Comparison of ENCODE assay signal across 24 cellular contexts in genomic region chr18:2424420-2424819, GRCh38.
"Had no signal": no experiment of that assay in that cellular context is flagged by ENCODE, and none has a peak within 500 bp of the region (broad histone marks: within the 10 kb centered on the region; RNA-seq: fewer than 3 reads in every experiment).

No MANE protein-coding gene starts in this region.

- H3K9me3 ChIP-seq: psoas muscle, right lobe of liver, testis, transverse colon had no signal

- H3K9ac ChIP-seq: parathyroid adenoma had no signal

- H3K27ac ChIP-seq: epithelial cell of prostate, esophagus muscularis mucosa, gastroesophageal sphincter, parathyroid adenoma, psoas muscle, right lobe of liver, testis, transverse colon had no signal

- H3K4me3 ChIP-seq: esophagus muscularis mucosa, gastroesophageal sphincter, lung, psoas muscle, right lobe of liver, testis, transverse colon had no signal

- H3K36me3 ChIP-seq: esophagus muscularis mucosa, gastroesophageal sphincter, right lobe of liver, transverse colon had no signal

- ATAC-seq: gastroesophageal sphincter; left cardiac atrium; left ventricle myocardium superior; naive thymus-derived CD4-positive, alpha-beta T cell; psoas muscle; right lobe of liver; stimulated activated naive B cell treated with anti-CD40 and anti-IgM and Interleukin-4, amounts not matched to agents 10 μg/mL and 1 μg/mL and 100 μg/mL, for 72 hours; stimulated activated naive CD8-positive, alpha-beta T cell treated with anti-CD3 and anti-CD28 coated beads, Interleukin-15, amount 100 ng/mL, for 72 hours had no signal

- H3K79me2 ChIP-seq: parathyroid adenoma had no signal

- H2AFZ ChIP-seq: parathyroid adenoma had no signal

- H3K4me1 Mint-ChIP-seq: immature natural killer cell; nephron progenitor cell; stimulated activated naive B cell treated with anti-CD40 and anti-IgM and Interleukin-4, amounts not matched to agents 10 μg/mL and 1 μg/mL and 100 μg/mL, for 72 hours; stimulated activated naive CD8-positive, alpha-beta T cell treated with anti-CD3 and anti-CD28 coated beads, Interleukin-15, amount 100 ng/mL, for 72 hours had no signal

- H3K4me1 ChIP-seq: esophagus muscularis mucosa, gastroesophageal sphincter, parathyroid adenoma, psoas muscle, right lobe of liver, testis, transverse colon had no signal

- H3K27me3 Mint-ChIP-seq: stimulated activated naive CD8-positive, alpha-beta T cell treated with anti-CD3 and anti-CD28 coated beads, Interleukin-15, amount 100 ng/mL, for 72 hours had no signal

- DNase-seq: effector memory CD4-positive, alpha-beta T cell; glutamatergic neuron; immature natural killer cell; kidney; left cardiac atrium; left ventricle myocardium superior; mesendoderm; naive thymus-derived CD4-positive, alpha-beta T cell; nephron progenitor cell; psoas muscle; retina; right lobe of liver; stimulated activated CD4-positive, alpha-beta T cell treated with anti-CD3 and anti-CD28 coated beads, Interleukin-2, amount 100 ng/mL, for 24 hours; stimulated activated CD4-positive, alpha-beta T cell treated with anti-CD3 and anti-CD28 coated beads, Interleukin-4, amount 100 ng/mL, for 4 hours; stimulated activated naive B cell treated with anti-CD40 and anti-IgM and Interleukin-4, amounts not matched to agents 10 μg/mL and 1 μg/mL and 100 μg/mL, for 72 hours; stimulated activated naive CD8-positive, alpha-beta T cell treated with anti-CD3 and anti-CD28 coated beads, Interleukin-15, amount 100 ng/mL, for 72 hours; testis; transverse colon had no signal

- H3K4me3 Mint-ChIP-seq: immature natural killer cell; naive thymus-derived CD4-positive, alpha-beta T cell; nephron progenitor cell; stimulated activated naive B cell treated with anti-CD40 and anti-IgM and Interleukin-4, amounts not matched to agents 10 μg/mL and 1 μg/mL and 100 μg/mL, for 72 hours; stimulated activated naive CD8-positive, alpha-beta T cell treated with anti-CD3 and anti-CD28 coated beads, Interleukin-15, amount 100 ng/mL, for 72 hours had no signal

- FAIRE-seq: endometrium, kidney had no signal

- H3K27ac Mint-ChIP-seq: immature natural killer cell; naive thymus-derived CD4-positive, alpha-beta T cell; nephron progenitor cell; stimulated activated naive B cell treated with anti-CD40 and anti-IgM and Interleukin-4, amounts not matched to agents 10 μg/mL and 1 μg/mL and 100 μg/mL, for 72 hours; stimulated activated naive CD8-positive, alpha-beta T cell treated with anti-CD3 and anti-CD28 coated beads, Interleukin-15, amount 100 ng/mL, for 72 hours had no signal

- H3K27me3 ChIP-seq: esophagus muscularis mucosa, gastroesophageal sphincter, right lobe of liver, testis, transverse colon had no signal

- H3K36me3 Mint-ChIP-seq: immature natural killer cell; naive thymus-derived CD4-positive, alpha-beta T cell; stimulated activated naive B cell treated with anti-CD40 and anti-IgM and Interleukin-4, amounts not matched to agents 10 μg/mL and 1 μg/mL and 100 μg/mL, for 72 hours had no signal

- H3K9me3 Mint-ChIP-seq: stimulated activated naive CD8-positive, alpha-beta T cell treated with anti-CD3 and anti-CD28 coated beads, Interleukin-15, amount 100 ng/mL, for 72 hours had no signal
